In the genomic region with DNA sequence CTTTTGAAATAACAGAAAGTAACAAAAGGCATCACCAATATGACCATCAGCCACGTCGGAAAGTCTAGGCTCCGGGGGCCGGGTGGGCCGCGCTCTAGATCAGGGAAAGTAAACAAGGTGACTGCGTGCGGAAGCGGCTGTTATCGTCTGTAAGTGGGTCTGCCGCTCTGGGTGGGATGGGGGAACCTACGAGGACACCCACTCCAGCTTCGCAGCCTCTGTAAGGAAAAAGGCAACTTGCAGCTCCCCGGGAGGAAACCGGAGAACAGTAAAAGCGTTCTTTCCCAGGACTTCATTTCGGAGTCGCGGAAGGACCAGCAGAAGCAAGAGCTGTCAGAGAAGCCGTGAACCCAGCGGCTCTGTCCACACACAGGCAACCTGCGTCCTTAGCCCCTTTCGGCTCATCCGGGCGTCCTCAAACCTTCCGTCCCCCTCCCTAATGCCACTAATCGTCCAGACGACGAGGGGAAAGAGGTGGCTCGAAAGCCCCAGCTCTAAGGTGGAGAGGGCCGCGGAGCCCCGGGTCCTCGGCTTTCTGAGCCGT, we compare ENCODE assay signal across 1 cellular context.
TF ChIP-seq lines count a peak whose summit lies in the region.

No MANE protein-coding gene starts in this region.

TF ChIP-seq in K562, 482 proteins besides CTCF, POLR2A, EP300 and RAD21 (continues in another document):
- TF ChIP-seq, protein P1, sequence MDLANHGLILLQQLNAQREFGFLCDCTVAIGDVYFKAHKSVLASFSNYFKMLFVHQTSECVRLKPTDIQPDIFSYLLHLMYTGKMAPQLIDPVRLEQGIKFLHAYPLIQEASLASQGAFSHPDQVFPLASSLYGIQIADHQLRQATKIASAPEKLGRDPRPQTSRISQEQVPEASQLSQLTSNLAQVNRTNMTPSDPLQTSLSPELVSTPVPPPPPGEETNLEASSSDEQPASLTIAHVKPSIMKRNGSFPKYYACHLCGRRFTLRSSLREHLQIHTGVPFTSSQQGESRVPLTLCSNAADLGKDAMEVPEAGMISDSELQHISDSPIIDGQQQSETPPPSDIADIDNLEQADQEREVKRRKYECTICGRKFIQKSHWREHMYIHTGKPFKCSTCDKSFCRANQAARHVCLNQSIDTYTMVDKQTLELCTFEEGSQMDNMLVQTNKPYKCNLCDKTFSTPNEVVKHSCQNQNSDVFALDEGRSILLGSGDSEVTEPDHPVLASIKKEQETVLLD (IDR thresholded peaks at IDR 0.05): no peak
- TF ChIP-seq MED1 (CRISPR knock-in tag; IDR thresholded peaks at IDR 0.05; ENCODE audit: borderline replicate concordance) (no peak), ZBTB7A (IDR thresholded peaks at IDR 0.05; ENCODE audit: borderline replicate concordance, control insufficient read depth, low read depth, low read length) (peak; percentile 64; the same call in 1 of the 2 replicates), FOXK2 (conservative IDR thresholded peaks at IDR 0.05 in 1 of 2, IDR thresholded peaks at IDR 0.05 in 1 of 2; ENCODE audit: low read depth in 2 of 2) (peak; percentile 84 to 87), CHD4 (IDR thresholded peaks at IDR 0.05; ENCODE audit: insufficient read depth, insufficient replicate concordance, low read depth, low read length, poor library complexity, severe bottlenecking) (no peak), FOXA1 (IDR thresholded peaks at IDR 0.05; ENCODE audit: borderline replicate concordance) (no peak), ZNF41 (CRISPR knock-in tag; conservative IDR thresholded peaks at IDR 0.05) (no peak), BCOR (IDR thresholded peaks at IDR 0.05) (0 out of 2 replicates have a peak, but pooled peaks have one; percentile 6), ZBTB1 (CRISPR knock-in tag; IDR thresholded peaks at IDR 0.05; ENCODE audit: borderline replicate concordance, low read depth) (0 out of 2 replicates have a peak, but pooled peaks have one; percentile 33), CHD1 (IDR thresholded peaks at IDR 0.05; ENCODE audit: low read length) (peak; percentile 34), CSDE1 (IDR thresholded peaks at IDR 0.05) (no peak), FOXA3 (CRISPR knock-in tag; conservative IDR thresholded peaks at IDR 0.05 in 1 of 2, IDR thresholded peaks at IDR 0.05 in 1 of 2) (peak; percentile 48 to 91), SIN3A (IDR thresholded peaks at IDR 0.05; ENCODE audit: borderline replicate concordance in 2 of 2, control insufficient read depth in 1 of 2, low read depth in 2 of 2, low read length in 2 of 2) (peak in 1 of 2 experiments; percentile 42; a peak in 1 of 4 replicates), GABPB1 (CRISPR knock-in tag; IDR thresholded peaks at IDR 0.05) (peak; percentile 61; the same call in 1 of the 2 replicates), PRMT5 (CRISPR knock-in tag; IDR thresholded peaks at IDR 0.05) (0 out of 2 replicates have a peak, but pooled peaks have one; percentile 24), ARID1B (IDR thresholded peaks at IDR 0.05) (no peak), MTA3 (IDR thresholded peaks at IDR 0.05; ENCODE audit: borderline replicate concordance) (peak; percentile 30; the same call in 1 of the 2 replicates)
- TF ChIP-seq, protein P2, sequence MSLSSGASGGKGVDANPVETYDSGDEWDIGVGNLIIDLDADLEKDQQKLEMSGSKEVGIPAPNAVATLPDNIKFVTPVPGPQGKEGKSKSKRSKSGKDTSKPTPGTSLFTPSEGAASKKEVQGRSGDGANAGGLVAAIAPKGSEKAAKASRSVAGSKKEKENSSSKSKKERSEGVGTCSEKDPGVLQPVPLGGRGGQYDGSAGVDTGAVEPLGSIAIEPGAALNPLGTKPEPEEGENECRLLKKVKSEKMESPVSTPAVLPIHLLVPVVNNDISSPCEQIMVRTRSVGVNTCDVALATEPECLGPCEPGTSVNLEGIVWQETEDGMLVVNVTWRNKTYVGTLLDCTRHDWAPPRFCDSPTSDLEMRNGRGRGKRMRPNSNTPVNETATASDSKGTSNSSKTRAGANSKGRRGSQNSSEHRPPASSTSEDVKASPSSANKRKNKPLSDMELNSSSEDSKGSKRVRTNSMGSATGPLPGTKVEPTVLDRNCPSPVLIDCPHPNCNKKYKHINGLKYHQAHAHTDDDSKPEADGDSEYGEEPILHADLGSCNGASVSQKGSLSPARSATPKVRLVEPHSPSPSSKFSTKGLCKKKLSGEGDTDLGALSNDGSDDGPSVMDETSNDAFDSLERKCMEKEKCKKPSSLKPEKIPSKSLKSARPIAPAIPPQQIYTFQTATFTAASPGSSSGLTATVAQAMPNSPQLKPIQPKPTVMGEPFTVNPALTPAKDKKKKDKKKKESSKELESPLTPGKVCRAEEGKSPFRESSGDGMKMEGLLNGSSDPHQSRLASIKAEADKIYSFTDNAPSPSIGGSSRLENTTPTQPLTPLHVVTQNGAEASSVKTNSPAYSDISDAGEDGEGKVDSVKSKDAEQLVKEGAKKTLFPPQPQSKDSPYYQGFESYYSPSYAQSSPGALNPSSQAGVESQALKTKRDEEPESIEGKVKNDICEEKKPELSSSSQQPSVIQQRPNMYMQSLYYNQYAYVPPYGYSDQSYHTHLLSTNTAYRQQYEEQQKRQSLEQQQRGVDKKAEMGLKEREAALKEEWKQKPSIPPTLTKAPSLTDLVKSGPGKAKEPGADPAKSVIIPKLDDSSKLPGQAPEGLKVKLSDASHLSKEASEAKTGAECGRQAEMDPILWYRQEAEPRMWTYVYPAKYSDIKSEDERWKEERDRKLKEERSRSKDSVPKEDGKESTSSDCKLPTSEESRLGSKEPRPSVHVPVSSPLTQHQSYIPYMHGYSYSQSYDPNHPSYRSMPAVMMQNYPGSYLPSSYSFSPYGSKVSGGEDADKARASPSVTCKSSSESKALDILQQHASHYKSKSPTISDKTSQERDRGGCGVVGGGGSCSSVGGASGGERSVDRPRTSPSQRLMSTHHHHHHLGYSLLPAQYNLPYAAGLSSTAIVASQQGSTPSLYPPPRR (CRISPR knock-in tag; IDR thresholded peaks at IDR 0.05; ENCODE audit: borderline replicate concordance): no peak
- TF ChIP-seq, protein P3, sequence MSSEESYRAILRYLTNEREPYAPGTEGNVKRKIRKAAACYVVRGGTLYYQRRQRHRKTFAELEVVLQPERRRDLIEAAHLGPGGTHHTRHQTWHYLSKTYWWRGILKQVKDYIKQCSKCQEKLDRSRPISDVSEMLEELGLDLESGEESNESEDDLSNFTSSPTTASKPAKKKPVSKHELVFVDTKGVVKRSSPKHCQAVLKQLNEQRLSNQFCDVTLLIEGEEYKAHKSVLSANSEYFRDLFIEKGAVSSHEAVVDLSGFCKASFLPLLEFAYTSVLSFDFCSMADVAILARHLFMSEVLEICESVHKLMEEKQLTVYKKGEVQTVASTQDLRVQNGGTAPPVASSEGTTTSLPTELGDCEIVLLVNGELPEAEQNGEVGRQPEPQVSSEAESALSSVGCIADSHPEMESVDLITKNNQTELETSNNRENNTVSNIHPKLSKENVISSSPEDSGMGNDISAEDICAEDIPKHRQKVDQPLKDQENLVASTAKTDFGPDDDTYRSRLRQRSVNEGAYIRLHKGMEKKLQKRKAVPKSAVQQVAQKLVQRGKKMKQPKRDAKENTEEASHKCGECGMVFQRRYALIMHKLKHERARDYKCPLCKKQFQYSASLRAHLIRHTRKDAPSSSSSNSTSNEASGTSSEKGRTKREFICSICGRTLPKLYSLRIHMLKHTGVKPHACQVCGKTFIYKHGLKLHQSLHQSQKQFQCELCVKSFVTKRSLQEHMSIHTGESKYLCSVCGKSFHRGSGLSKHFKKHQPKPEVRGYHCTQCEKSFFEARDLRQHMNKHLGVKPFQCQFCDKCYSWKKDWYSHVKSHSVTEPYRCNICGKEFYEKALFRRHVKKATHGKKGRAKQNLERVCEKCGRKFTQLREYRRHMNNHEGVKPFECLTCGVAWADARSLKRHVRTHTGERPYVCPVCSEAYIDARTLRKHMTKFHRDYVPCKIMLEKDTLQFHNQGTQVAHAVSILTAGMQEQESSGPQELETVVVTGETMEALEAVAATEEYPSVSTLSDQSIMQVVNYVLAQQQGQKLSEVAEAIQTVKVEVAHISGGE (CRISPR knock-in tag; IDR thresholded peaks at IDR 0.05): 0 out of 6 replicates have a peak, but pooled peaks of 1 of the 3 experiments have one; percentile 40
- TF ChIP-seq, protein P4, sequence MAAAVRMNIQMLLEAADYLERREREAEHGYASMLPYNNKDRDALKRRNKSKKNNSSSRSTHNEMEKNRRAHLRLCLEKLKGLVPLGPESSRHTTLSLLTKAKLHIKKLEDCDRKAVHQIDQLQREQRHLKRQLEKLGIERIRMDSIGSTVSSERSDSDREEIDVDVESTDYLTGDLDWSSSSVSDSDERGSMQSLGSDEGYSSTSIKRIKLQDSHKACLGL (CRISPR knock-in tag; IDR thresholded peaks at IDR 0.05; ENCODE audit: borderline replicate concordance, poor library complexity, severe bottlenecking): no peak
- TF ChIP-seq, protein P5, sequence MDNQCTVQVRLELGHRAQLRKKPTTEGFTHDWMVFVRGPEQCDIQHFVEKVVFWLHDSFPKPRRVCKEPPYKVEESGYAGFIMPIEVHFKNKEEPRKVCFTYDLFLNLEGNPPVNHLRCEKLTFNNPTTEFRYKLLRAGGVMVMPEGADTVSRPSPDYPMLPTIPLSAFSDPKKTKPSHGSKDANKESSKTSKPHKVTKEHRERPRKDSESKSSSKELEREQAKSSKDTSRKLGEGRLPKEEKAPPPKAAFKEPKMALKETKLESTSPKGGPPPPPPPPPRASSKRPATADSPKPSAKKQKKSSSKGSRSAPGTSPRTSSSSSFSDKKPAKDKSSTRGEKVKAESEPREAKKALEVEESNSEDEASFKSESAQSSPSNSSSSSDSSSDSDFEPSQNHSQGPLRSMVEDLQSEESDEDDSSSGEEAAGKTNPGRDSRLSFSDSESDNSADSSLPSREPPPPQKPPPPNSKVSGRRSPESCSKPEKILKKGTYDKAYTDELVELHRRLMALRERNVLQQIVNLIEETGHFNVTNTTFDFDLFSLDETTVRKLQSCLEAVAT (IDR thresholded peaks at IDR 0.05): no peak
- TF ChIP-seq, protein P6, sequence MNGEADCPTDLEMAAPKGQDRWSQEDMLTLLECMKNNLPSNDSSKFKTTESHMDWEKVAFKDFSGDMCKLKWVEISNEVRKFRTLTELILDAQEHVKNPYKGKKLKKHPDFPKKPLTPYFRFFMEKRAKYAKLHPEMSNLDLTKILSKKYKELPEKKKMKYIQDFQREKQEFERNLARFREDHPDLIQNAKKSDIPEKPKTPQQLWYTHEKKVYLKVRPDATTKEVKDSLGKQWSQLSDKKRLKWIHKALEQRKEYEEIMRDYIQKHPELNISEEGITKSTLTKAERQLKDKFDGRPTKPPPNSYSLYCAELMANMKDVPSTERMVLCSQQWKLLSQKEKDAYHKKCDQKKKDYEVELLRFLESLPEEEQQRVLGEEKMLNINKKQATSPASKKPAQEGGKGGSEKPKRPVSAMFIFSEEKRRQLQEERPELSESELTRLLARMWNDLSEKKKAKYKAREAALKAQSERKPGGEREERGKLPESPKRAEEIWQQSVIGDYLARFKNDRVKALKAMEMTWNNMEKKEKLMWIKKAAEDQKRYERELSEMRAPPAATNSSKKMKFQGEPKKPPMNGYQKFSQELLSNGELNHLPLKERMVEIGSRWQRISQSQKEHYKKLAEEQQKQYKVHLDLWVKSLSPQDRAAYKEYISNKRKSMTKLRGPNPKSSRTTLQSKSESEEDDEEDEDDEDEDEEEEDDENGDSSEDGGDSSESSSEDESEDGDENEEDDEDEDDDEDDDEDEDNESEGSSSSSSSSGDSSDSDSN (IDR thresholded peaks at IDR 0.05; ENCODE audit: borderline replicate concordance in 1 of 2, low read depth in 2 of 2, low read length in 2 of 2): 0 out of 4 replicates have a peak, but pooled peaks of 1 of the 2 experiments have one; percentile 68
- TF ChIP-seq, protein P7, sequence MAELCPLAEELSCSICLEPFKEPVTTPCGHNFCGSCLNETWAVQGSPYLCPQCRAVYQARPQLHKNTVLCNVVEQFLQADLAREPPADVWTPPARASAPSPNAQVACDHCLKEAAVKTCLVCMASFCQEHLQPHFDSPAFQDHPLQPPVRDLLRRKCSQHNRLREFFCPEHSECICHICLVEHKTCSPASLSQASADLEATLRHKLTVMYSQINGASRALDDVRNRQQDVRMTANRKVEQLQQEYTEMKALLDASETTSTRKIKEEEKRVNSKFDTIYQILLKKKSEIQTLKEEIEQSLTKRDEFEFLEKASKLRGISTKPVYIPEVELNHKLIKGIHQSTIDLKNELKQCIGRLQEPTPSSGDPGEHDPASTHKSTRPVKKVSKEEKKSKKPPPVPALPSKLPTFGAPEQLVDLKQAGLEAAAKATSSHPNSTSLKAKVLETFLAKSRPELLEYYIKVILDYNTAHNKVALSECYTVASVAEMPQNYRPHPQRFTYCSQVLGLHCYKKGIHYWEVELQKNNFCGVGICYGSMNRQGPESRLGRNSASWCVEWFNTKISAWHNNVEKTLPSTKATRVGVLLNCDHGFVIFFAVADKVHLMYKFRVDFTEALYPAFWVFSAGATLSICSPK (IDR thresholded peaks at IDR 0.05; ENCODE audit: borderline replicate concordance): 0 out of 2 replicates have a peak, but pooled peaks have one; percentile 69
- TF ChIP-seq, protein P8, sequence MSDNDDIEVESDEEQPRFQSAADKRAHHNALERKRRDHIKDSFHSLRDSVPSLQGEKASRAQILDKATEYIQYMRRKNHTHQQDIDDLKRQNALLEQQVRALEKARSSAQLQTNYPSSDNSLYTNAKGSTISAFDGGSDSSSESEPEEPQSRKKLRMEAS (CRISPR knock-in tag; IDR thresholded peaks at IDR 0.05): no peak
- TF ChIP-seq, protein P9, sequence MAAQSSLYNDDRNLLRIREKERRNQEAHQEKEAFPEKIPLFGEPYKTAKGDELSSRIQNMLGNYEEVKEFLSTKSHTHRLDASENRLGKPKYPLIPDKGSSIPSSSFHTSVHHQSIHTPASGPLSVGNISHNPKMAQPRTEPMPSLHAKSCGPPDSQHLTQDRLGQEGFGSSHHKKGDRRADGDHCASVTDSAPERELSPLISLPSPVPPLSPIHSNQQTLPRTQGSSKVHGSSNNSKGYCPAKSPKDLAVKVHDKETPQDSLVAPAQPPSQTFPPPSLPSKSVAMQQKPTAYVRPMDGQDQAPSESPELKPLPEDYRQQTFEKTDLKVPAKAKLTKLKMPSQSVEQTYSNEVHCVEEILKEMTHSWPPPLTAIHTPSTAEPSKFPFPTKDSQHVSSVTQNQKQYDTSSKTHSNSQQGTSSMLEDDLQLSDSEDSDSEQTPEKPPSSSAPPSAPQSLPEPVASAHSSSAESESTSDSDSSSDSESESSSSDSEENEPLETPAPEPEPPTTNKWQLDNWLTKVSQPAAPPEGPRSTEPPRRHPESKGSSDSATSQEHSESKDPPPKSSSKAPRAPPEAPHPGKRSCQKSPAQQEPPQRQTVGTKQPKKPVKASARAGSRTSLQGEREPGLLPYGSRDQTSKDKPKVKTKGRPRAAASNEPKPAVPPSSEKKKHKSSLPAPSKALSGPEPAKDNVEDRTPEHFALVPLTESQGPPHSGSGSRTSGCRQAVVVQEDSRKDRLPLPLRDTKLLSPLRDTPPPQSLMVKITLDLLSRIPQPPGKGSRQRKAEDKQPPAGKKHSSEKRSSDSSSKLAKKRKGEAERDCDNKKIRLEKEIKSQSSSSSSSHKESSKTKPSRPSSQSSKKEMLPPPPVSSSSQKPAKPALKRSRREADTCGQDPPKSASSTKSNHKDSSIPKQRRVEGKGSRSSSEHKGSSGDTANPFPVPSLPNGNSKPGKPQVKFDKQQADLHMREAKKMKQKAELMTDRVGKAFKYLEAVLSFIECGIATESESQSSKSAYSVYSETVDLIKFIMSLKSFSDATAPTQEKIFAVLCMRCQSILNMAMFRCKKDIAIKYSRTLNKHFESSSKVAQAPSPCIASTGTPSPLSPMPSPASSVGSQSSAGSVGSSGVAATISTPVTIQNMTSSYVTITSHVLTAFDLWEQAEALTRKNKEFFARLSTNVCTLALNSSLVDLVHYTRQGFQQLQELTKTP (IDR thresholded peaks at IDR 0.05; ENCODE audit: low read depth in 1 of 2, partially characterized antibody in 2 of 2): peak in 1 of 2 experiments; percentile 27
- TF ChIP-seq, protein P10, sequence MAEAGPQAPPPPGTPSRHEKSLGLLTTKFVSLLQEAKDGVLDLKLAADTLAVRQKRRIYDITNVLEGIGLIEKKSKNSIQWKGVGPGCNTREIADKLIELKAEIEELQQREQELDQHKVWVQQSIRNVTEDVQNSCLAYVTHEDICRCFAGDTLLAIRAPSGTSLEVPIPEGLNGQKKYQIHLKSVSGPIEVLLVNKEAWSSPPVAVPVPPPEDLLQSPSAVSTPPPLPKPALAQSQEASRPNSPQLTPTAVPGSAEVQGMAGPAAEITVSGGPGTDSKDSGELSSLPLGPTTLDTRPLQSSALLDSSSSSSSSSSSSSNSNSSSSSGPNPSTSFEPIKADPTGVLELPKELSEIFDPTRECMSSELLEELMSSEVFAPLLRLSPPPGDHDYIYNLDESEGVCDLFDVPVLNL (CRISPR knock-in tag; IDR thresholded peaks at IDR 0.05; ENCODE audit: low read depth): peak; percentile 62; the same call in 1 of the 2 replicates
